In genomic region chr9:73154760-73155159, GRCh38 we compare ENCODE assay signal across 10 cellular contexts. TPM values are rescaled to one million over a fixed set of nuclear protein-coding genes. Genes with fewer than 3 reads are reported as not detected.
DNase-seq lines count a peak whose midpoint lies in the region; ATAC-seq and TF ChIP-seq lines count a peak whose summit lies in the region.
"Had no signal": no experiment of that assay in that cellular context is flagged by ENCODE, and none has a peak within 500 bp of the region (broad histone marks: within the 10 kb centered on the region; RNA-seq: fewer than 3 reads in every experiment).

No MANE protein-coding gene starts in this region.

- H2AFZ ChIP-seq in fibroblast of lung (ENCODE audit: low read length), result no peak overlapping the region

- peak overlapping the region; percentile 94 for H3K4me3 Mint-ChIP-seq in T-helper 1 cell treated with Interleukin-12 subunit alpha and Interleukin-12 subunit beta and Interleukin-4 antibody, amounts not matched to agents 30 μg/mL and 1 μg/mL, for 36 hours
- peak overlapping the region; percentile 77 for H3K4me3 Mint-ChIP-seq in stimulated activated naive CD8-positive, alpha-beta T cell treated with anti-CD3 and anti-CD28 coated beads, Interleukin-15, Interleukin-2, amounts not matched to agents 100 ng/mL and 50 ng/mL, for 24 hours

- H3K36me3 ChIP-seq in fibroblast of lung (ENCODE audit: control insufficient read depth, insufficient read depth, low read length), result peaks cover 14% of the 10 kb centered on the region

- H3K27me3 ChIP-seq in fibroblast of lung (ENCODE audit: control insufficient read depth, insufficient read depth, low read length), result no peaks in the 10 kb centered on the region

- no peak for DNase-seq in activated CD4-positive, CD25-positive, alpha-beta regulatory T cell treated with anti-CD3 and anti-CD28 coated beads, Interleukin-2, amount 50 U/mL, for 72 hours
- DNase-seq in fibroblast of lung (ENCODE audit: low read depth in 2 of 2) (peak in 1 of 2 donors; percentile 22), omental fat pad (ENCODE audit: low spot score) (no peak)
- DNase-seq: ACHN, caudate nucleus had no signal

- peaks cover 82% of the 10 kb centered on the region for H3K79me2 ChIP-seq in fibroblast of lung (ENCODE audit: control insufficient read depth, insufficient read depth, low read length)

- H3K4me1 Mint-ChIP-seq in T-helper 1 cell treated with Interleukin-12 subunit alpha and Interleukin-12 subunit beta and Interleukin-4 antibody, amounts not matched to agents 30 μg/mL and 1 μg/mL, for 36 hours (ENCODE audit: low read depth), result peaks cover 65% of the 10 kb centered on the region
- H3K4me1 Mint-ChIP-seq in stimulated activated naive CD8-positive, alpha-beta T cell treated with anti-CD3 and anti-CD28 coated beads, Interleukin-15, Interleukin-2, amounts not matched to agents 100 ng/mL and 50 ng/mL, for 24 hours (ENCODE audit: low read depth), result peaks cover 96% of the 10 kb centered on the region

- H3K27ac ChIP-seq in fibroblast of lung (ENCODE audit: insufficient read depth, low read length), result peak overlapping the region; percentile 6

- peak overlapping the region; percentile 87 for H3K4me2 ChIP-seq in fibroblast of lung (ENCODE audit: extremely low read depth, insufficient read depth, low read length)

- TF ChIP-seq CTCF in fibroblast of lung (conservative IDR thresholded peaks at IDR 0.05 in 1 of 2, IDR thresholded peaks at IDR 0.05 in 1 of 2; ENCODE audit: low read depth in 1 of 2, low read length in 2 of 2), result no peak
- no peak for TF ChIP-seq CTCF in omental fat pad (IDR thresholded peaks at IDR 0.05)

- H3K36me3 Mint-ChIP-seq in T-helper 1 cell treated with Interleukin-12 subunit alpha and Interleukin-12 subunit beta and Interleukin-4 antibody, amounts not matched to agents 30 μg/mL and 1 μg/mL, for 36 hours (ENCODE audit: low read depth), result peaks cover 24% of the 10 kb centered on the region
- H3K36me3 Mint-ChIP-seq in stimulated activated naive CD8-positive, alpha-beta T cell treated with anti-CD3 and anti-CD28 coated beads, Interleukin-15, Interleukin-2, amounts not matched to agents 100 ng/mL and 50 ng/mL, for 24 hours (ENCODE audit: low read depth), result peaks cover 20% of the 10 kb centered on the region

- H3K9ac ChIP-seq in fibroblast of lung (ENCODE audit: insufficient read depth, low read length), result no peak overlapping the region

- H3K4me1 ChIP-seq in fibroblast of lung (ENCODE audit: control insufficient read depth, extremely low read depth, insufficient read depth, low read length), result peaks cover 9% of the 10 kb centered on the region

- no peaks in the 10 kb centered on the region for H3K9me3 ChIP-seq in fibroblast of lung (ENCODE audit: control insufficient read depth, insufficient read depth, low read depth, low read length)

- peaks cover 7% of the 10 kb centered on the region for H4K20me1 ChIP-seq in fibroblast of lung (ENCODE audit: control insufficient read depth, extremely low read depth, insufficient read depth, low read length)

- ATAC-seq in activated CD4-positive, CD25-positive, alpha-beta regulatory T cell treated with anti-CD3 and anti-CD28 coated beads, Interleukin-2, amount 50 U/mL, for 24 hours, result peak; percentile 31 to 57
- ATAC-seq in omental fat pad (ENCODE audit: low FRiP score) (no peak), HG02840 (IDR thresholded peaks at IDR 0.05; ENCODE audit: low FRiP score, unreplicated experiment) (no peak), GM19395 (IDR thresholded peaks at IDR 0.05; ENCODE audit: unreplicated experiment) (no peak)

- H3K9me3 Mint-ChIP-seq in T-helper 1 cell treated with Interleukin-12 subunit alpha and Interleukin-12 subunit beta and Interleukin-4 antibody, amounts not matched to agents 30 μg/mL and 1 μg/mL, for 36 hours, result no peaks in the 10 kb centered on the region
- H3K9me3 Mint-ChIP-seq in stimulated activated naive CD8-positive, alpha-beta T cell treated with anti-CD3 and anti-CD28 coated beads, Interleukin-15, Interleukin-2, amounts not matched to agents 100 ng/mL and 50 ng/mL, for 24 hours, result no peaks in the 10 kb centered on the region

- no peaks in the 10 kb centered on the region for H3K27me3 Mint-ChIP-seq in T-helper 1 cell treated with Interleukin-12 subunit alpha and Interleukin-12 subunit beta and Interleukin-4 antibody, amounts not matched to agents 30 μg/mL and 1 μg/mL, for 36 hours (ENCODE audit: low read depth)
- H3K27me3 Mint-ChIP-seq in stimulated activated naive CD8-positive, alpha-beta T cell treated with anti-CD3 and anti-CD28 coated beads, Interleukin-15, Interleukin-2, amounts not matched to agents 100 ng/mL and 50 ng/mL, for 24 hours, result no peaks in the 10 kb centered on the region

- H3K4me3 ChIP-seq in fibroblast of lung (replicated peaks in 1 of 4; ENCODE audit: control extremely low read depth in 1 of 4, insufficient read depth in 1 of 4, low read depth in 3 of 4, low read length in 4 of 4), result peak overlapping the region; percentile 79 to 96 (median 82)

- peak overlapping the region; percentile 89 for H3K27ac Mint-ChIP-seq in T-helper 1 cell treated with Interleukin-12 subunit alpha and Interleukin-12 subunit beta and Interleukin-4 antibody, amounts not matched to agents 30 μg/mL and 1 μg/mL, for 36 hours
- peak overlapping the region; percentile 92 for H3K27ac Mint-ChIP-seq in stimulated activated naive CD8-positive, alpha-beta T cell treated with anti-CD3 and anti-CD28 coated beads, Interleukin-15, Interleukin-2, amounts not matched to agents 100 ng/mL and 50 ng/mL, for 24 hours

RNA-seq across cellular contexts. Expression of gene ANXA1, which starts 3.1 kb away (rescaled TPM):
- 578 and 966 TPM in 2 replicates for total RNA-seq in fibroblast of lung
- 817 and 860 TPM in 2 replicates for polyA plus RNA-seq in fibroblast of lung
- polyA plus RNA-seq in fibroblast of lung (2012), result 500 and 603 TPM in 2 replicates
- 42.9 and 82.4 TPM in 2 replicates for polyA minus RNA-seq in fibroblast of lung (ENCODE audit: low replicate concordance)
- total RNA-seq in omental fat pad, result 1,000 to 10,000 TPM in 3 of 4 donors, 100 to 1,000 TPM in 1; 513 to 2,547 (median 1,383) TPM

Comparison
In these comparisons a context has a peak if more than half of its experiments do, and no peak if none do; other contexts are left out.
1. ATAC-seq: peak in activated CD4-positive, CD25-positive, alpha-beta regulatory T cell treated with anti-CD3 and anti-CD28 coated beads, Interleukin-2, amount 50 U/mL, for 24 hours (2 of 2); none in omental fat pad (single experiment), HG02840 (single experiment) and GM19395 (single experiment).